In genomic region chr17:30116661-30117547, GRCh38 we compare ENCODE assay signal across 8 cellular contexts. TPM values are rescaled to one million over a fixed set of nuclear protein-coding genes. Genes with fewer than 3 reads are reported as not detected.
A peak's percentile ranks its signal among the peaks of the same experiment; 100 is the strongest.
DNase-seq lines count a peak whose midpoint lies in the region; TF ChIP-seq lines count a peak whose summit lies in the region.

NSRP1 (plus strand) TSS chr17:30116816; CDS start chr17:30116844, 28 bp downstream.

- DNase-seq in GDM1 (lab: John Stamatoyannopoulos, UW) (peak; percentile 91), HFF-Myc (ENCODE audit: extremely low read depth, low read depth) (peak; percentile 85), NCI-H1092 (lab: John Stamatoyannopoulos, UW) (peak; percentile 91), SK-N-SH (peak; percentile 87), germinal center (ENCODE audit: low spot score) (peak; percentile 89)
- peak; percentile 97 for DNase-seq in activated naive CD4-positive, alpha-beta T cell treated with anti-CD3 and anti-CD28 coated beads, Interleukin-2, amount 10 ng/mL, durations not matched to agents 7 days and 5 days

- peak within 1 kb of the TSS; percentile 98 for H2AFZ ChIP-seq in SK-N-SH (ENCODE audit: low read depth)

- TF ChIP-seq RAD21 in SK-N-SH (IDR thresholded peaks at IDR 0.05; ENCODE audit: low read length) = no peak

- peaks cover 5% of the 10 kb centered on the region for H4K20me1 ChIP-seq in SK-N-SH (ENCODE audit: insufficient read depth)

- H3K36me3 ChIP-seq in SK-N-SH (replicated peaks in 1 of 2; ENCODE audit: control insufficient read depth in 1 of 2, insufficient read depth in 2 of 2, low read length in 1 of 2) (peaks cover 9 to 27% of the 10 kb centered on the region in 2 experiments), neutrophil (peaks cover 4% of the 10 kb centered on the region)

- H3K36me3 Mint-ChIP-seq in activated naive CD4-positive, alpha-beta T cell treated with anti-CD3 and anti-CD28 coated beads, Interleukin-2, amount 10 ng/mL, durations not matched to agents 7 days and 5 days = peaks cover 19% of the 10 kb centered on the region

- H3K27ac Mint-ChIP-seq in activated naive CD4-positive, alpha-beta T cell treated with anti-CD3 and anti-CD28 coated beads, Interleukin-2, amount 10 ng/mL, durations not matched to agents 7 days and 5 days = peak within 1 kb of the TSS; percentile 97

- H3K79me2 ChIP-seq in SK-N-SH (ENCODE audit: insufficient read depth) = peaks cover 53% of the 10 kb centered on the region

- H3K4me1 ChIP-seq in SK-N-SH (ENCODE audit: control insufficient read depth in 1 of 2, insufficient read depth in 2 of 2, low read depth in 1 of 2, low read length in 1 of 2) (peaks cover 3 to 9% of the 10 kb centered on the region in 2 experiments; a peak in 2 of 4 replicates), neutrophil (ENCODE audit: control insufficient read depth in 1 of 2, insufficient read depth in 1 of 2, low read depth in 1 of 2, low read length in 1 of 2) (peaks cover 10 to 18% of the 10 kb centered on the region in 2 experiments)

- no peaks in the 10 kb centered on the region for H3K27me3 Mint-ChIP-seq in activated naive CD4-positive, alpha-beta T cell treated with anti-CD3 and anti-CD28 coated beads, Interleukin-2, amount 10 ng/mL, durations not matched to agents 7 days and 5 days

- no peaks in the 10 kb centered on the region for H3K9me2 ChIP-seq in SK-N-SH

- under 1% methylated on average over 46 of the region's 47 CpGs for WGBS in SK-N-SH (ENCODE audit: low lambda C conversion rate)

- peak within 1 kb of the TSS; percentile 90 for H3K4me3 Mint-ChIP-seq in activated naive CD4-positive, alpha-beta T cell treated with anti-CD3 and anti-CD28 coated beads, Interleukin-2, amount 10 ng/mL, durations not matched to agents 7 days and 5 days

- H3K4me1 Mint-ChIP-seq in activated naive CD4-positive, alpha-beta T cell treated with anti-CD3 and anti-CD28 coated beads, Interleukin-2, amount 10 ng/mL, durations not matched to agents 7 days and 5 days = peaks cover 48% of the 10 kb centered on the region

- H3K9ac ChIP-seq in SK-N-SH = peak within 1 kb of the TSS; percentile 96

- H3K27ac ChIP-seq in SK-N-SH (ENCODE audit: low read depth in 2 of 2, low read length in 1 of 2) (peak within 1 kb of the TSS; percentile 95), neutrophil (peak within 1 kb of the TSS; percentile 92)

- H3K4me2 ChIP-seq in SK-N-SH = peak within 1 kb of the TSS; percentile 68

- H3F3A ChIP-seq in SK-N-SH (replicated peaks; ENCODE audit: insufficient read depth) = peaks cover 17% of the 10 kb centered on the region

- H3K9me3 ChIP-seq in SK-N-SH (no peaks in the 10 kb centered on the region), neutrophil (no peaks in the 10 kb centered on the region)

- H3K4me3 ChIP-seq in HFF-Myc (replicated peaks; ENCODE audit: low read depth, low read length) = peak within 1 kb of the TSS; percentile 96
- peak within 1 kb of the TSS; percentile 76 to 82 for H3K4me3 ChIP-seq in SK-N-SH (ENCODE audit: low read depth in 2 of 2, low read length in 1 of 2)
- H3K4me3 ChIP-seq in neutrophil (ENCODE audit: low read depth in 1 of 2, low read length in 1 of 2) = peak within 1 kb of the TSS; percentile 82 to 88

- no peaks in the 10 kb centered on the region for H3K9me3 Mint-ChIP-seq in activated naive CD4-positive, alpha-beta T cell treated with anti-CD3 and anti-CD28 coated beads, Interleukin-2, amount 10 ng/mL, durations not matched to agents 7 days and 5 days

- TF ChIP-seq EP300 in SK-N-SH (IDR thresholded peaks at IDR 0.05; ENCODE audit: borderline replicate concordance in 1 of 2, low read depth in 1 of 2, low read length in 1 of 2) = no peak

- POLR2A ChIA-PET in SK-N-SH (lab: Yijun Ruan, JAX) = interaction anchor here (0.9 to 1.1 kb wide), 2 partner anchors 12 to 219 kb away, joined by 3 to 5 read pairs; no protein-coding TSS in a partner anchor

- CTCF ChIA-PET in SK-N-SH (lab: Yijun Ruan, JAX) = interaction anchor here (1.5 to 2.2 kb wide), 3 partner anchors 9 to 120 kb away, joined by 5 to 19 read pairs (median 11); no protein-coding TSS in a partner anchor
- CTCF ChIA-PET in activated naive CD4-positive, alpha-beta T cell treated with anti-CD3 and anti-CD28 coated beads, Interleukin-2, amount 10 ng/mL, durations not matched to agents 7 days and 5 days (lab: Charles Lee) = interaction anchor here (1.1 to 2.4 kb wide), 3 partner anchors 9 to 218 kb away, joined by 3 to 10 read pairs (median 6); no protein-coding TSS in a partner anchor

- H3K27me3 ChIP-seq in SK-N-SH (ENCODE audit: insufficient read depth) (no peaks in the 10 kb centered on the region), neutrophil (no peaks in the 10 kb centered on the region)

- TF ChIP-seq CTCF in HFF-Myc (IDR thresholded peaks at IDR 0.05; ENCODE audit: low read depth, low read length, missing control alignments) (no peak), SK-N-SH (IDR thresholded peaks at IDR 0.05) (no peak), neutrophil (IDR thresholded peaks at IDR 0.05) (no peak), subcutaneous adipose tissue (IDR thresholded peaks at IDR 0.05; ENCODE audit: low read depth) (no peak)

TF ChIP-seq in SK-N-SH, 30 proteins besides CTCF, POLR2A, EP300 and RAD21 (continues in another document):
- no peak for TF ChIP-seq USF1 (IDR thresholded peaks at IDR 0.05; ENCODE audit: borderline replicate concordance, low read depth)
- TF ChIP-seq POLR2AphosphoS5 (IDR thresholded peaks at IDR 0.05; ENCODE audit: low read depth, low read length) = peak; percentile 98
- peak; percentile 95 for TF ChIP-seq YY1 (IDR thresholded peaks at IDR 0.05; ENCODE audit: low read depth)
- TF ChIP-seq NRF1 (IDR thresholded peaks at IDR 0.05; ENCODE audit: low read depth, low read length) = no peak
- no peak for TF ChIP-seq GATA2 (CRISPR knock-in tag; IDR thresholded peaks at IDR 0.05)
- peak; percentile 98 for TF ChIP-seq ZBTB33 (IDR thresholded peaks at IDR 0.05; ENCODE audit: borderline replicate concordance, low read depth)
- 0 out of 2 replicates have a peak, but pooled peaks have one; percentile 33 for TF ChIP-seq REST (IDR thresholded peaks at IDR 0.05; ENCODE audit: low read depth, low read length)
- peak; percentile 77 for TF ChIP-seq MAX (IDR thresholded peaks at IDR 0.05; ENCODE audit: low read depth)
- TF ChIP-seq TAF1 (IDR thresholded peaks at IDR 0.05; ENCODE audit: borderline replicate concordance, low read depth, low read length) = peak; percentile 99
- TF ChIP-seq GABPA (IDR thresholded peaks at IDR 0.05; ENCODE audit: low read depth) = no peak
- peak; percentile 76 for TF ChIP-seq MXI1 (IDR thresholded peaks at IDR 0.05; ENCODE audit: low read depth, low read length)
- TF ChIP-seq SIN3A (IDR thresholded peaks at IDR 0.05; ENCODE audit: borderline replicate concordance, low read depth, low read length) = peak; percentile 73; the same call in 1 of the 2 replicates

RNA-seq across cellular contexts. Expression of gene NSRP1, which starts in this region (rescaled TPM):
- 9.6 and 10.8 TPM in 2 replicates for polyA plus RNA-seq in SK-N-SH (2012; rRNA removed)
- polyA plus RNA-seq in SK-N-SH (2012; cell fraction: cytosol; rRNA removed) = 12.3 and 18.5 TPM in 2 replicates
- polyA plus RNA-seq in SK-N-SH (2012; cell fraction: nucleus; rRNA removed) = 7.2 and 13.1 TPM in 2 replicates
- total RNA-seq in subcutaneous adipose tissue = 10 to 100 TPM; 18.5 to 39.4 (median 31.1) TPM

Comparison
In these comparisons a context has a peak if more than half of its experiments do, and no peak if none do; other contexts are left out.
1. Peak in every context shown above with its lines: DNase-seq, H3K4me3 ChIP-seq and H3K27ac ChIP-seq.